ENCODE assay signal across 19 cellular contexts in the genomic region with DNA sequence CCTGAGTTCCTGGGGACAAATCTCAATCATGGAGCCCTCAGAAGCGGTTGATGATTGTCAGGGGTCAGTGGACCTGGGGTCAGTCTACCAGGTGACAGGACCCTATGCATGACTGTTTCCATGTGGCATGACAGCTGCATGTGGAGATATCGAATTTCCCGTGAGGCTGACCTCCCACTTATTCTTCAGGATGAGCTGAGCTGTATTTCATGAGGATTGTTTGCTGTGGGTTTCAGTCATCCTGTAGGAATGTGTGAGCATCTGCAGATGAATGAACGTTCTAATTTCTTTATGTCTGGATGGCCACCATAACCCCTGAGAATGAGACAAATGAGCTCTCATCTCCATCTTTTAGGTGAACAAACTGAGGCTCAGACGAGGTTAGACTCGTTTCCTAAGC.
DNase-seq lines count a peak whose midpoint lies in the region; ATAC-seq and TF ChIP-seq lines count a peak whose summit lies in the region.
"Had no signal": no experiment of that assay in that cellular context is flagged by ENCODE, and none has a peak within 500 bp of the region (broad histone marks: within the 10 kb centered on the region; RNA-seq: fewer than 3 reads in every experiment).

No MANE protein-coding gene starts in this region.

- no peak overlapping the region for H3K4ac ChIP-seq in IMR-90 (ENCODE audit: low read depth, low read length)

- no peak overlapping the region for H2BK20ac ChIP-seq in IMR-90 (ENCODE audit: low read depth, low read length)

- 54% methylated on average over 3 of the region's 6 CpGs; no CpG with 5 or more reads in 1 of the 2 experiments for WGBS in IMR-90 (ENCODE audit: extremely low coverage in 2 of 2, insufficient read length in 1 of 2), 2 experiments

- no peak overlapping the region for H2AK9ac ChIP-seq in IMR-90 (replicated peaks; ENCODE audit: low read depth, low read length, poor library complexity)

- H3K9me3 ChIP-seq in IMR-90 (ENCODE audit: control insufficient read depth, insufficient read depth, low read length) = no peaks in the 10 kb centered on the region
- H3K9me3 ChIP-seq: sigmoid colon had no signal

- no peak overlapping the region for H3K56ac ChIP-seq in IMR-90 (ENCODE audit: extremely low read depth, insufficient read depth, low read length)

- no peaks in the 10 kb centered on the region for H3K79me1 ChIP-seq in IMR-90 (ENCODE audit: low read depth in 1 of 2, low read length in 2 of 2)

- DNase-seq in COLO668 (lab: John Stamatoyannopoulos, UW; ENCODE audit: unreplicated experiment) = peak; percentile 50
- peak; percentile 83 for DNase-seq in IMR-90
- DNase-seq in astrocyte of the spinal cord (ENCODE audit: low read depth, low spot score) = peak; percentile 60
- peak; percentile 85 for DNase-seq in kidney tubule cell (ENCODE audit: low spot score)
- no peak for DNase-seq in chondrocyte (ENCODE audit: low spot score)
- no peak for DNase-seq in osteocyte (ENCODE audit: extremely low spot score, unreplicated experiment)
- no peak for DNase-seq in naive thymus-derived CD8-positive, alpha-beta T cell
- DNase-seq: activated CD4-positive, alpha-beta T cell treated with anti-CD3 and anti-CD28 coated beads for 48 hours; activated T-cell treated with anti-CD3 and anti-CD28 coated beads, Interleukin-2, amount 50 U/mL, for 24 hours; amygdala; effector CD8-positive, alpha-beta T cell; glutamatergic neuron; H7; natural killer cell; NCI-H2171 treated with DMSO at 0.1 percent for 48 hours; sigmoid colon; stimulated activated naive CD8-positive, alpha-beta T cell treated with anti-CD3 and anti-CD28 coated beads, Interleukin-15, Interleukin-2, amounts not matched to agents 100 U/mL and 50 U/mL, for 24 hours; T-helper 2 cell had no signal

- H2AK5ac ChIP-seq in IMR-90 (ENCODE audit: low read depth, low read length) = no peak overlapping the region

- H3K4me3 ChIP-seq in IMR-90 (ENCODE audit: insufficient read depth, low read depth, low read length) (no peak overlapping the region), astrocyte of the spinal cord (ENCODE audit: low read depth, low read length) (no peak overlapping the region)
- H3K4me3 ChIP-seq: sigmoid colon had no signal

- BruUV-seq in IMR-90 (replicated peaks; lab: Mats Ljungman, UMichigan) = no TSS peak

- no peak overlapping the region for H3K27ac Mint-ChIP-seq in chondrocyte (ENCODE audit: unreplicated experiment)
- H3K27ac Mint-ChIP-seq in osteocyte (ENCODE audit: unreplicated experiment) = no peak overlapping the region
- H3K27ac Mint-ChIP-seq in naive thymus-derived CD8-positive, alpha-beta T cell = no peak overlapping the region
- H3K27ac Mint-ChIP-seq: activated T-cell treated with anti-CD3 and anti-CD28 coated beads, Interleukin-2, amount 50 U/mL, for 24 hours; natural killer cell had no signal

- H3K9me3 Mint-ChIP-seq in chondrocyte (ENCODE audit: low read depth) (no peaks in the 10 kb centered on the region), osteocyte (ENCODE audit: unreplicated experiment) (no peaks in the 10 kb centered on the region)
- H3K9me3 Mint-ChIP-seq in naive thymus-derived CD8-positive, alpha-beta T cell = no peaks in the 10 kb centered on the region
- H3K9me3 Mint-ChIP-seq: activated T-cell treated with anti-CD3 and anti-CD28 coated beads, Interleukin-2, amount 50 U/mL, for 24 hours; natural killer cell had no signal

- ATAC-seq in IMR-90 (ENCODE audit: low read depth) = peak; percentile 80
- ATAC-seq in HG03196 (IDR thresholded peaks at IDR 0.05; ENCODE audit: unreplicated experiment) = no peak
- no peak for ATAC-seq in naive thymus-derived CD8-positive, alpha-beta T cell
- ATAC-seq: natural killer cell; stimulated activated naive CD8-positive, alpha-beta T cell treated with anti-CD3 and anti-CD28 coated beads, Interleukin-15, Interleukin-2, amounts not matched to agents 100 U/mL and 50 U/mL, for 24 hours had no signal

- intact Hi-C loops in IMR-90 (cut with micrococcal nuclease) = loop anchor here (2.0 kb wide), 1 partner anchor 46 kb away; no protein-coding TSS in a partner anchor

- H3K23ac ChIP-seq in IMR-90 (ENCODE audit: low read depth, low read length) = no peak overlapping the region

- H4K8ac ChIP-seq in IMR-90 (ENCODE audit: low read depth in 2 of 2, low read length in 2 of 2) = no peak overlapping the region

- H3K14ac ChIP-seq in IMR-90 (replicated peaks; ENCODE audit: low read depth, low read length) = no peak overlapping the region

- no peak overlapping the region; the same call in 1 of the 2 replicates for H3K4me2 ChIP-seq in IMR-90 (ENCODE audit: low read depth, low read length)

- H3K27me3 ChIP-seq in IMR-90 (ENCODE audit: control insufficient read depth, insufficient read depth, low read length) = peaks cover 21% of the 10 kb centered on the region
- H3K27me3 ChIP-seq: sigmoid colon had no signal

- H3K4me1 ChIP-seq in IMR-90 (ENCODE audit: control insufficient read depth, insufficient read depth, low read length) = no peaks in the 10 kb centered on the region

- peaks cover 15% of the 10 kb centered on the region for H3K4me1 Mint-ChIP-seq in chondrocyte (ENCODE audit: low read depth)
- peaks cover 10% of the 10 kb centered on the region for H3K4me1 Mint-ChIP-seq in osteocyte (ENCODE audit: unreplicated experiment)
- H3K4me1 Mint-ChIP-seq in naive thymus-derived CD8-positive, alpha-beta T cell = peaks cover 0 to 11% (median 0%) of the 10 kb centered on the region in 4 donors
- H3K4me1 Mint-ChIP-seq: natural killer cell had no signal

- no peak overlapping the region for H3K9ac ChIP-seq in IMR-90 (ENCODE audit: low read depth, low read length)

- H2BK15ac ChIP-seq in IMR-90 (ENCODE audit: low read depth, low read length) = no peak overlapping the region

- no peak for TF ChIP-seq RAD21 in IMR-90 (IDR thresholded peaks at IDR 0.05; ENCODE audit: low read length)

- no peak overlapping the region for H2BK120ac ChIP-seq in IMR-90 (ENCODE audit: low read depth, low read length)

- dilution Hi-C loops in IMR-90 (cut with HindIII; ENCODE audit: low sequenced_read_pairs, unreplicated experiment) = no loop called here

- POLR2A ChIA-PET in IMR-90 (lab: Charles Lee; ENCODE audit: unreplicated experiment) = no interaction called here
- POLR2A ChIA-PET in naive thymus-derived CD8-positive, alpha-beta T cell (lab: Charles Lee) = no interaction called here

- no peaks in the 10 kb centered on the region for H4K20me1 ChIP-seq in IMR-90 (ENCODE audit: insufficient read depth, low read length)

- H3K9me1 ChIP-seq in IMR-90 (ENCODE audit: insufficient read depth, low read length) = no peaks in the 10 kb centered on the region

- no peak overlapping the region for H2AFZ ChIP-seq in IMR-90 (replicated peaks; ENCODE audit: low read length, poor library complexity)

- no peak overlapping the region for H4K91ac ChIP-seq in IMR-90 (ENCODE audit: insufficient read depth, low read depth, low read length)

- in situ Hi-C loops in IMR-90 (cut with MboI; ENCODE audit: low sequenced_read_pairs) = no loop called here
- in situ Hi-C loops in astrocyte of the spinal cord (cut with HindIII; ENCODE audit: low sequenced_read_pairs) = no loop called here

- H3K27me3 Mint-ChIP-seq in chondrocyte (ENCODE audit: low read depth) = peaks cover 25% of the 10 kb centered on the region
- H3K27me3 Mint-ChIP-seq in osteocyte (ENCODE audit: unreplicated experiment) = peaks cover 17% of the 10 kb centered on the region
- H3K27me3 Mint-ChIP-seq in naive thymus-derived CD8-positive, alpha-beta T cell = peaks cover 0 to 8% (median 1%) of the 10 kb centered on the region in 5 donors

- no peak for TF ChIP-seq POLR2A in IMR-90 (IDR thresholded peaks at IDR 0.05; ENCODE audit: low read depth, low read length)

- no peak for TF ChIP-seq CTCF in IMR-90 (conservative IDR thresholded peaks at IDR 0.05; ENCODE audit: low read depth, low read length)
- no peak for TF ChIP-seq CTCF in astrocyte of the spinal cord (IDR thresholded peaks at IDR 0.05; ENCODE audit: low read depth, low read length)
- no peak for TF ChIP-seq CTCF in chondrocyte (IDR thresholded peaks at IDR 0.05)
- no peak for TF ChIP-seq CTCF in osteocyte (IDR thresholded peaks at IDR 0.05)

- H2BK5ac ChIP-seq in IMR-90 (ENCODE audit: low read depth, low read length, poor library complexity, severe bottlenecking) = no peak overlapping the region

- H3K36me3 ChIP-seq in IMR-90 (ENCODE audit: control insufficient read depth, insufficient read depth, low read length) = no peaks in the 10 kb centered on the region
- H3K36me3 ChIP-seq: sigmoid colon had no signal

- no peak overlapping the region for H3K18ac ChIP-seq in IMR-90 (ENCODE audit: low read depth, low read length)

- H4K5ac ChIP-seq in IMR-90 (ENCODE audit: low read depth, low read length) = no peak overlapping the region

- CTCF ChIA-PET in IMR-90 (lab: Yijun Ruan, JAX) = interaction anchor here (0.8 kb wide), 1 partner anchor 272 kb away, joined by 3 read pairs; no protein-coding TSS in a partner anchor

- H3K36me3 Mint-ChIP-seq in chondrocyte (ENCODE audit: low read depth) = no peaks in the 10 kb centered on the region
- H3K36me3 Mint-ChIP-seq in osteocyte (ENCODE audit: unreplicated experiment) = no peaks in the 10 kb centered on the region
- H3K36me3 Mint-ChIP-seq in naive thymus-derived CD8-positive, alpha-beta T cell = no peaks in the 10 kb centered on the region
- H3K36me3 Mint-ChIP-seq: natural killer cell had no signal

- H3K4me3 Mint-ChIP-seq in chondrocyte (ENCODE audit: unreplicated experiment) (no peak overlapping the region), osteocyte (ENCODE audit: unreplicated experiment) (no peak overlapping the region)
- H3K4me3 Mint-ChIP-seq in naive thymus-derived CD8-positive, alpha-beta T cell = no peak overlapping the region
- H3K4me3 Mint-ChIP-seq: activated T-cell treated with anti-CD3 and anti-CD28 coated beads, Interleukin-2, amount 50 U/mL, for 24 hours; natural killer cell had no signal

- H3K27ac ChIP-seq in IMR-90 (ENCODE audit: insufficient read depth, low read length) = no peak overlapping the region
- H3K27ac ChIP-seq: sigmoid colon had no signal

TF ChIP-seq in IMR-90, 13 proteins besides CTCF, POLR2A, EP300 and RAD21:
- peak; percentile 19; the same call in 1 of the 2 replicates for TF ChIP-seq BHLHE40 (IDR thresholded peaks at IDR 0.05; ENCODE audit: low read depth, low read length)
- no peak for TF ChIP-seq SMC3 (IDR thresholded peaks at IDR 0.05; ENCODE audit: low read depth, low read length)
- 0 out of 2 replicates have a peak, but pooled peaks have one; percentile 27 for TF ChIP-seq FOS (IDR thresholded peaks at IDR 0.05; ENCODE audit: low read depth, low read length)
- TF ChIP-seq MAFK (IDR thresholded peaks at IDR 0.05; ENCODE audit: low read depth, low read length) = no peak
- peak; percentile 8 for TF ChIP-seq RCOR1 (IDR thresholded peaks at IDR 0.05; ENCODE audit: insufficient replicate concordance, low read length)

Comparison
In these comparisons a context has a peak if more than half of its experiments do, and no peak if none do; other contexts are left out.
1. DNase-seq: peak in COLO668 (single experiment), IMR-90 (single experiment), astrocyte of the spinal cord (single experiment) and kidney tubule cell (single experiment); none in chondrocyte (single experiment), osteocyte (single experiment) and naive thymus-derived CD8-positive, alpha-beta T cell (0 of 10).